In the genomic region with DNA sequence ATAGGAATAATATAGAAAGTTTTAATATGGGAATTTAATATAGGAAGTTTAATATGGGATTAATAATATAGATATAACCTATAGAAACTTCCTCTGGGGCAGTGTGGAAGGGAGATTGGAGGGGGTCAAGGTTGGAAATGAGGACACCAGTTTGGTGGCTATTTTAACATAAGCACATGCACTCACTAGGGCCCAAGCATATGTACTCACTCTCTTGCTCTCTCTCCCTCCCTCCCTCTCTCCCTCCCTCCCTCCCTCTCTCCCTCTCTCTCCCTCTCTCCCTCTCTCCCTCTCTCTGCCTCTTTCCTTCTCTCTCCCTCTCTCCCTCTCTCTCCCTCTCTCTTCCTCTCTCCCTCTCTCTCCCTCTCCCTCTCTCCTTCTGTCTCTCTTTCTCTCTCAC, we compare ENCODE assay signal across 34 cellular contexts.
"Had no signal": no experiment of that assay in that cellular context is flagged by ENCODE, and none has a peak within 500 bp of the region (broad histone marks: within the 10 kb centered on the region; RNA-seq: fewer than 3 reads in every experiment).

No MANE protein-coding gene starts in this region.

- H3K27me3 ChIP-seq: MG63 had no signal

- H3K36me3 ChIP-seq: MG63 had no signal

- H3K9ac ChIP-seq: KMS-11 had no signal

- H3K27ac ChIP-seq: KMS-11 had no signal

- DNase-seq: Karpas-422, Kasumi-1, MG63, MM.1S, MV-4-11, NCI-H1048, NCI-H1092, NCI-H1092 treated with DMSO at 0.1 percent for 48 hours, NCI-H1105, NCI-H1105 treated with DMSO at 0.1 percent for 48 hours, NCI-H1417, NCI-H1417 treated with DMSO at 0.1 percent for 48 hours, NCI-H1436, NCI-H1436 treated with DMSO at 0.1 percent for 48 hours, NCI-H146, NCI-H1694, NCI-H1694 treated with DMSO at 0.1 percent for 48 hours, NCI-H187, NCI-H187 treated with DMSO at 0.1 percent for 48 hours, NCI-H1930, NCI-H2029, NCI-H2029 treated with DMSO at 0.1 percent for 48 hours, NCI-H2081, NCI-H2081 treated with DMSO at 0.1 percent for 48 hours, NCI-H2107, NCI-H2171, NCI-H2171 treated with DMSO at 0.1 percent for 48 hours, NCI-H2227 treated with DMSO at 0.1 percent for 48 hours, NCI-H226, NCI-H345, NCI-H446, NCI-H446 treated with DMSO at 0.1 percent for 48 hours, NCI-H510A had no signal

- H3K4me2 ChIP-seq: KMS-11 had no signal

- H3K4me3 ChIP-seq: MG63 had no signal

- H3K9me3 ChIP-seq: MG63 had no signal
